Comparison of ENCODE assay signal across 8 cellular contexts in genomic region chr20:47317127-47317895, GRCh38. TPM values are rescaled to one million over a fixed set of nuclear protein-coding genes. Genes with fewer than 3 reads are reported as not detected.
DNase-seq lines count a peak whose midpoint lies in the region; ATAC-seq and TF ChIP-seq lines count a peak whose summit lies in the region.

No MANE protein-coding gene starts in this region.

- no peaks in the 10 kb centered on the region for H4K20me1 ChIP-seq in IMR-90 (ENCODE audit: insufficient read depth, low read length)
- H4K20me1 ChIP-seq in mammary epithelial cell (ENCODE audit: insufficient read depth, low read length) = no peaks in the 10 kb centered on the region

- intact Hi-C loops in IMR-90 (cut with micrococcal nuclease) = loop anchor here (5.0 kb wide), 1 partner anchor 45 kb away; no protein-coding TSS in a partner anchor
- intact Hi-C loops in mammary epithelial cell (cut with micrococcal nuclease) = loop anchor here (1.0 to 5.0 kb wide), 4 partner anchors 14 to 145 kb away; no protein-coding TSS in a partner anchor

- peak overlapping the region; percentile 96 to 99 for H4K8ac ChIP-seq in IMR-90 (ENCODE audit: low read depth in 2 of 2, low read length in 2 of 2)

- H3K4ac ChIP-seq in IMR-90 (ENCODE audit: low read depth, low read length) = peak overlapping the region; percentile 99

- peak overlapping the region; percentile 98 for H2BK20ac ChIP-seq in IMR-90 (ENCODE audit: low read depth, low read length)

- BruUV-seq in IMR-90 (replicated peaks; lab: Mats Ljungman, UMichigan) (TSS peak; percentile 12), mammary epithelial cell (replicated peaks; lab: Mats Ljungman, UMichigan) (no TSS peak)

- H3K14ac ChIP-seq in IMR-90 (replicated peaks; ENCODE audit: low read depth, low read length) = peak overlapping the region; percentile 98

- peak overlapping the region; percentile 14; the same call in 1 of the 2 replicates for H3K4me2 ChIP-seq in IMR-90 (ENCODE audit: low read depth, low read length)
- H3K4me2 ChIP-seq in mammary epithelial cell (ENCODE audit: insufficient read depth, low read depth, low read length) = peak overlapping the region; percentile 71

- peaks cover 36 to 78% of the 10 kb centered on the region in 2 experiments for H3K79me1 ChIP-seq in IMR-90 (ENCODE audit: low read depth in 1 of 2, low read length in 2 of 2)

- peak overlapping the region; percentile 100 for H3K23ac ChIP-seq in IMR-90 (ENCODE audit: low read depth, low read length)

- H3K27ac ChIP-seq in IMR-90 (ENCODE audit: insufficient read depth, low read length) (peak overlapping the region; percentile 95), WERI-Rb-1 (no peak overlapping the region), mammary epithelial cell (ENCODE audit: insufficient read depth, low read depth, low read length) (peak overlapping the region; percentile 95)

- ATAC-seq in IMR-90 (ENCODE audit: low read depth) (peak; percentile 63), HG02885 (IDR thresholded peaks at IDR 0.05; ENCODE audit: poor library complexity, unreplicated experiment) (no peak)

- H2AK5ac ChIP-seq in IMR-90 (ENCODE audit: low read depth, low read length) = peak overlapping the region; percentile 100

- peak overlapping the region; percentile 97 for H2BK15ac ChIP-seq in IMR-90 (ENCODE audit: low read depth, low read length)

- peak overlapping the region; percentile 97 for H3K18ac ChIP-seq in IMR-90 (ENCODE audit: low read depth, low read length)

- H4K91ac ChIP-seq in IMR-90 (ENCODE audit: insufficient read depth, low read depth, low read length) = peak overlapping the region; percentile 100

- peak; percentile 88 for DNase-seq in AG09309 (ENCODE audit: low read depth)
- DNase-seq in IMR-90 = peak; percentile 98
- DNase-seq in WERI-Rb-1 = peak; percentile 40
- peak; percentile 100 for DNase-seq in mammary epithelial cell
- peak; percentile 90 for DNase-seq in kidney epithelial cell (ENCODE audit: low read depth)
- peak; percentile 42 to 61 for DNase-seq in stimulated activated CD4-positive, alpha-beta T cell treated with anti-CD3 and anti-CD28 coated beads, Interleukin-15, amount 100 ng/mL, for 48 hours (ENCODE audit: low read depth in 2 of 2)
- DNase-seq in GM19238 (ENCODE audit: insufficient read length, low spot score) = no peak

- POLR2A ChIA-PET in IMR-90 (lab: Charles Lee; ENCODE audit: unreplicated experiment) = interaction anchor here (0.7 to 2.0 kb wide), 6 partner anchors 9 to 103 kb away, joined by 3 to 27 read pairs (median 3); partner anchors contain the start of gene ZMYND8

- CTCF ChIA-PET in IMR-90 (lab: Yijun Ruan, JAX) (interaction anchor here (0.6 to 2.9 kb wide), 5 partner anchors 9 to 67 kb away, joined by 3 to 17 read pairs (median 3); no protein-coding TSS in a partner anchor), mammary epithelial cell (lab: Charles Lee; ENCODE audit: low non-redundant PET) (interaction anchor here (0.5 to 0.7 kb wide), 3 partner anchors 26 to 60 kb away, joined by 4 to 9 read pairs (median 8); partner anchors contain the start of gene ZMYND8)

- dilution Hi-C loops in IMR-90 (cut with HindIII; ENCODE audit: low sequenced_read_pairs, unreplicated experiment) = no loop called here
- dilution Hi-C loops in mammary epithelial cell (cut with HindIII; ENCODE audit: low sequenced_read_pairs) = loop anchor here (5.0 kb wide), 1 partner anchor 40 kb away; the partner anchor contains the start of gene ZMYND8

- peak overlapping the region; percentile 99 for H2BK5ac ChIP-seq in IMR-90 (ENCODE audit: low read depth, low read length, poor library complexity, severe bottlenecking)

- peak overlapping the region; percentile 37 for H2AFZ ChIP-seq in IMR-90 (replicated peaks; ENCODE audit: low read length, poor library complexity)
- no peak overlapping the region for H2AFZ ChIP-seq in mammary epithelial cell (ENCODE audit: low read depth, low read length)

- H3K79me2 ChIP-seq in mammary epithelial cell (ENCODE audit: insufficient read depth, low read length) = peaks cover 66% of the 10 kb centered on the region

- TF ChIP-seq POLR2A in IMR-90 (IDR thresholded peaks at IDR 0.05; ENCODE audit: low read depth, low read length) = peak; percentile 78; the same call in 1 of the 2 replicates

- H3K4me3 ChIP-seq in AG09309 (ENCODE audit: control insufficient read depth, low read depth, low read length) (no peak overlapping the region), IMR-90 (ENCODE audit: insufficient read depth, low read depth, low read length) (no peak overlapping the region), WERI-Rb-1 (ENCODE audit: low read depth, low read length) (no peak overlapping the region), mammary epithelial cell (replicated peaks in 1 of 3; ENCODE audit: insufficient read depth in 1 of 3, low read depth in 2 of 3, low read length in 3 of 3) (no peak overlapping the region), kidney epithelial cell (ENCODE audit: low read depth, low read length) (no peak overlapping the region)

- peak overlapping the region; percentile 98 for H2BK120ac ChIP-seq in IMR-90 (ENCODE audit: low read depth, low read length)

- H3K4me1 ChIP-seq in IMR-90 (ENCODE audit: control insufficient read depth, insufficient read depth, low read length) (peaks cover 46% of the 10 kb centered on the region), mammary epithelial cell (ENCODE audit: insufficient read depth, low read length) (peaks cover 69% of the 10 kb centered on the region)

- H3K36me3 ChIP-seq in IMR-90 (ENCODE audit: control insufficient read depth, insufficient read depth, low read length) = no peaks in the 10 kb centered on the region
- no peaks in the 10 kb centered on the region; the same call in none of the 2 replicates for H3K36me3 ChIP-seq in WERI-Rb-1
- H3K36me3 ChIP-seq in mammary epithelial cell (ENCODE audit: insufficient read depth, low read length) = no peaks in the 10 kb centered on the region
- peaks cover 1% of the 10 kb centered on the region for H3K36me3 ChIP-seq in kidney epithelial cell (ENCODE audit: control insufficient read depth, insufficient read depth, low read length)

- peak overlapping the region; percentile 88 for H3K9ac ChIP-seq in IMR-90 (ENCODE audit: low read depth, low read length)
- peak overlapping the region; percentile 89 for H3K9ac ChIP-seq in mammary epithelial cell (ENCODE audit: insufficient read depth, low read length)

- peak overlapping the region; percentile 99 for H4K5ac ChIP-seq in IMR-90 (ENCODE audit: low read depth, low read length)

- 14% methylated on average over 7 of the region's 13 CpGs; no CpG with 5 or more reads in 1 of the 2 experiments for WGBS in IMR-90 (ENCODE audit: extremely low coverage in 2 of 2, insufficient read length in 1 of 2), 2 experiments
- 2% methylated on average over 12 of the region's 13 CpGs for WGBS in mammary epithelial cell (ENCODE audit: low coverage, missing lambda C conversion rate)

- H3K9me3 ChIP-seq in IMR-90 (ENCODE audit: control insufficient read depth, insufficient read depth, low read length) (no peaks in the 10 kb centered on the region), WERI-Rb-1 (ENCODE audit: severe bottlenecking) (no peaks in the 10 kb centered on the region), mammary epithelial cell (replicated peaks; ENCODE audit: insufficient read depth, low read length) (peaks cover 2% of the 10 kb centered on the region)

- H3K9me1 ChIP-seq in IMR-90 (ENCODE audit: insufficient read depth, low read length) = peaks cover 19% of the 10 kb centered on the region

- H3K56ac ChIP-seq in IMR-90 (ENCODE audit: extremely low read depth, insufficient read depth, low read length) = peak overlapping the region; percentile 97

- no peak for TF ChIP-seq CTCF in AG09309 (IDR thresholded peaks at IDR 0.05; ENCODE audit: control insufficient read depth, insufficient read depth, low read depth, low read length, missing control alignments)
- no peak for TF ChIP-seq CTCF in IMR-90 (conservative IDR thresholded peaks at IDR 0.05; ENCODE audit: low read depth, low read length)
- no peak for TF ChIP-seq CTCF in WERI-Rb-1 (IDR thresholded peaks at IDR 0.05; ENCODE audit: low read depth, low read length)
- TF ChIP-seq CTCF in mammary epithelial cell (conservative IDR thresholded peaks at IDR 0.05 in 1 of 2, IDR thresholded peaks at IDR 0.05 in 1 of 2; ENCODE audit: extremely low read depth in 1 of 2, insufficient read depth in 1 of 2, low read depth in 1 of 2, low read length in 2 of 2) = no peak
- no peak for TF ChIP-seq CTCF in kidney epithelial cell (IDR thresholded peaks at IDR 0.05; ENCODE audit: insufficient read depth, low read length, poor library complexity, severe bottlenecking)

- peak; percentile 14; the same call in 1 of the 2 replicates for TF ChIP-seq RAD21 in IMR-90 (IDR thresholded peaks at IDR 0.05; ENCODE audit: low read length)

- no peaks in the 10 kb centered on the region for H3K27me3 ChIP-seq in IMR-90 (ENCODE audit: control insufficient read depth, insufficient read depth, low read length)
- no peaks in the 10 kb centered on the region for H3K27me3 ChIP-seq in WERI-Rb-1 (ENCODE audit: insufficient read depth, low read depth, severe bottlenecking)
- no peaks in the 10 kb centered on the region for H3K27me3 ChIP-seq in mammary epithelial cell (ENCODE audit: insufficient read depth, low read length)
- H3K27me3 ChIP-seq in kidney epithelial cell (ENCODE audit: control insufficient read depth, insufficient read depth, low read length) = no peaks in the 10 kb centered on the region

- H2AK9ac ChIP-seq in IMR-90 (replicated peaks; ENCODE audit: low read depth, low read length, poor library complexity) = peak overlapping the region; percentile 96

- in situ Hi-C loops in IMR-90 (cut with MboI; ENCODE audit: low sequenced_read_pairs) = no loop called here
- in situ Hi-C loops in mammary epithelial cell (cut with MboI; ENCODE audit: low sequenced_read_pairs in 2 of 2) = no loop called here

TF ChIP-seq in IMR-90, 13 proteins besides CTCF, POLR2A, EP300 and RAD21 (continues in another document):
- TF ChIP-seq ELK1 (IDR thresholded peaks at IDR 0.05; ENCODE audit: borderline replicate concordance, low read depth, low read length) (no peak), SMC3 (IDR thresholded peaks at IDR 0.05; ENCODE audit: low read depth, low read length) (peak; percentile 24; the same call in 1 of the 2 replicates)

RNA-seq across cellular contexts. Expression of gene ZMYND8, which starts 39.2 kb away (rescaled TPM):
- total RNA-seq in IMR-90 (2012; rRNA removed) (23.6 and 24.0 TPM in 2 replicates), mammary epithelial cell (10 to 100 TPM; 18.7 to 59.6 TPM), kidney epithelial cell (19.2 and 20.8 TPM in 2 replicates)
- polyA plus RNA-seq in IMR-90 (2012; rRNA removed) (28.2 and 28.3 TPM in 2 replicates), mammary epithelial cell (26.0 TPM)
- polyA plus RNA-seq in IMR-90 (2012; cell fraction: cytosol; rRNA removed) = 12.6 and 14.1 TPM in 2 replicates
- 43.6 and 72.5 TPM in 2 replicates for polyA plus RNA-seq in IMR-90 (2012; cell fraction: nucleus; rRNA removed; ENCODE audit: low replicate concordance)
- polyA minus RNA-seq in mammary epithelial cell = 45.8 TPM
